ENCODE assay signal across 1 cellular context in genomic region chr12:57095440-57095839, GRCh38.
TF ChIP-seq lines count a peak whose summit lies in the region.

No MANE protein-coding gene starts in this region.

TF ChIP-seq in H1, 55 proteins besides CTCF, POLR2A, EP300 and RAD21:
- TF ChIP-seq POLR2AphosphoS5 (IDR thresholded peaks at IDR 0.05; ENCODE audit: low read depth, low read length) (peak; percentile 22; the same call in 1 of the 2 replicates), SIX5 (IDR thresholded peaks at IDR 0.05; ENCODE audit: low read depth, low read length) (no peak), FOSL1 (IDR thresholded peaks at IDR 0.05; ENCODE audit: insufficient read depth, low read depth, low read length) (no peak)
